Comparison of ENCODE assay signal across 8 cellular contexts in genomic region chr17:80891096-80892018, GRCh38.
DNase-seq lines count a peak whose midpoint lies in the region; ATAC-seq and TF ChIP-seq lines count a peak whose summit lies in the region.

No MANE protein-coding gene starts in this region.

- H3K9ac ChIP-seq in DND-41 (ENCODE audit: low read depth, low read length): no peak overlapping the region

- CTCF ChIA-PET in HEK293 (lab: Yijun Ruan, JAX): interaction anchor here (0.6 to 1.8 kb wide), 9 partner anchors 8 to 809 kb away, joined by 3 to 6 read pairs (median 3); no protein-coding TSS in a partner anchor

- ATAC-seq in DND-41 (ENCODE audit: insufficient read depth, low read depth): peak; percentile 61; the same call in 2 of the 3 replicates
- peak; percentile 43 for ATAC-seq in sciatic nerve
- ATAC-seq in GM18519 (IDR thresholded peaks at IDR 0.05; ENCODE audit: low FRiP score, unreplicated experiment): no peak

- POLR2A ChIA-PET in HEK293 (lab: Yijun Ruan, JAX): interaction anchor here (0.6 to 1.1 kb wide), 2 partner anchors 58 to 1374 kb away, joined by 4 to 6 read pairs; no protein-coding TSS in a partner anchor

- TF ChIP-seq CTCF in DND-41 (IDR thresholded peaks at IDR 0.05; ENCODE audit: borderline replicate concordance, extremely low read depth, low read length, poor library complexity, severe bottlenecking) (no peak), HEK293 (tag by site-specific recombination; IDR thresholded peaks at IDR 0.05) (no peak), fibroblast of mammary gland (conservative IDR thresholded peaks at IDR 0.05; ENCODE audit: control insufficient read depth, insufficient read depth, low read depth, low read length) (peak; percentile 19)

- H3K4me2 ChIP-seq in DND-41 (ENCODE audit: insufficient read depth, low read length): no peak overlapping the region

- no peaks in the 10 kb centered on the region for H3K4me1 ChIP-seq in DND-41 (ENCODE audit: insufficient read depth, low read length)
- H3K4me1 ChIP-seq in HEK293 (ENCODE audit: control insufficient read depth, insufficient read depth, low read length): peaks cover 13% of the 10 kb centered on the region

- H4K20me1 ChIP-seq in DND-41 (ENCODE audit: insufficient read depth, low read length): no peaks in the 10 kb centered on the region; the same call in 1 of the 2 replicates

- H3K79me2 ChIP-seq in DND-41 (ENCODE audit: insufficient read depth, low read length): no peaks in the 10 kb centered on the region

- no peaks in the 10 kb centered on the region for H3K27me3 ChIP-seq in DND-41 (ENCODE audit: insufficient read depth, low read length, poor library complexity)

- no peak overlapping the region; the same call in 1 of the 2 replicates for H3K27ac ChIP-seq in DND-41 (ENCODE audit: low read length)
- peak overlapping the region; percentile 73 for H3K27ac ChIP-seq in HEK293 (ENCODE audit: extremely low read depth, low read depth, low read length)

- H3K4me3 ChIP-seq in DND-41 (ENCODE audit: low read depth in 1 of 2, low read length in 2 of 2): no peak overlapping the region
- no peak overlapping the region for H3K4me3 ChIP-seq in HEK293 (ENCODE audit: low read depth, low read length)
- H3K4me3 ChIP-seq in fibroblast of mammary gland (ENCODE audit: control insufficient read depth, low read depth, low read length): no peak overlapping the region

- H3K36me3 ChIP-seq in DND-41 (ENCODE audit: insufficient read depth, low read length) (peaks cover 68% of the 10 kb centered on the region), HEK293 (ENCODE audit: control insufficient read depth in 2 of 2, insufficient read depth in 1 of 2, low read length in 2 of 2) (peaks cover 0 to 39% of the 10 kb centered on the region in 2 experiments; a peak in 1 of 3 replicates)

- no peaks in the 10 kb centered on the region for H3K9me3 ChIP-seq in DND-41 (ENCODE audit: insufficient read depth, low read length, severe bottlenecking)
- H3K9me3 ChIP-seq in HEK293 (ENCODE audit: control insufficient read depth, insufficient read depth, low read depth, low read length): no peaks in the 10 kb centered on the region

- intact Hi-C loops in sciatic nerve (cut with DNase I): no loop called here

- peak; percentile 32 for DNase-seq in DND-41
- peak; percentile 92 for DNase-seq in NOMO-1 treated with DMSO at 0.1 percent for 48 hours (lab: John Stamatoyannopoulos, UW; ENCODE audit: unreplicated experiment)
- DNase-seq in activated CD8-positive, alpha-beta memory T cell treated with anti-CD3 and anti-CD28 coated beads, Interleukin-2, amount 50 U/mL, for 48 hours: peak; percentile 85
- DNase-seq in fibroblast of mammary gland (ENCODE audit: low read depth): peak; percentile 92
- no peak for DNase-seq in sciatic nerve (ENCODE audit: low spot score)
- DNase-seq in NCI-H1694 treated with DMSO at 0.1 percent for 48 hours (lab: John Stamatoyannopoulos, UW): no peak

- no peak overlapping the region for H2AFZ ChIP-seq in DND-41 (ENCODE audit: low read depth, low read length)

TF ChIP-seq in HEK293, 187 proteins besides CTCF, POLR2A, EP300 and RAD21:
- TF ChIP-seq ZIC2 (tag by site-specific recombination; IDR thresholded peaks at IDR 0.05) (peak; percentile 74), ZNF600 (tag by site-specific recombination; IDR thresholded peaks at IDR 0.05) (peak; percentile 97), HIC1 (tag by site-specific recombination; IDR thresholded peaks at IDR 0.05) (peak; percentile 50), PATZ1 (tag by site-specific recombination; IDR thresholded peaks at IDR 0.05) (0 out of 2 replicates have a peak, but pooled peaks have one; percentile 26), OSR2 (tag by site-specific recombination; IDR thresholded peaks at IDR 0.05) (peak; percentile 8; the same call in 1 of the 2 replicates), ZNF660 (tag by site-specific recombination; IDR thresholded peaks at IDR 0.05) (0 out of 2 replicates have a peak, but pooled peaks have one; percentile 35), FEZF1 (tag by site-specific recombination; IDR thresholded peaks at IDR 0.05) (peak; percentile 61; the same call in 1 of the 2 replicates), WT1 (tag by site-specific recombination; IDR thresholded peaks at IDR 0.05) (no peak), SP7 (tag by site-specific recombination; IDR thresholded peaks at IDR 0.05) (peak; percentile 46), ZNF175 (tag by site-specific recombination; IDR thresholded peaks at IDR 0.05) (no peak), IKZF3 (tag by site-specific recombination; IDR thresholded peaks at IDR 0.05) (peak; percentile 57; the same call in 1 of the 2 replicates), BCL11A (tag by site-specific recombination; IDR thresholded peaks at IDR 0.05; ENCODE audit: low read depth) (no peak), PRDM1 (tag by site-specific recombination; IDR thresholded peaks at IDR 0.05) (peak; percentile 89), ZNF792 (tag by site-specific recombination; IDR thresholded peaks at IDR 0.05) (no peak), ZNF19 (tag by site-specific recombination; IDR thresholded peaks at IDR 0.05; ENCODE audit: low read depth) (no peak)

Comparison
In these comparisons a context has a peak if more than half of its experiments do, and no peak if none do; other contexts are left out.
1. DNase-seq: peak in DND-41 (single experiment), NOMO-1 treated with DMSO at 0.1 percent for 48 hours (single experiment), activated CD8-positive, alpha-beta memory T cell treated with anti-CD3 and anti-CD28 coated beads, Interleukin-2, amount 50 U/mL, for 48 hours (single experiment) and fibroblast of mammary gland (single experiment); none in sciatic nerve (single experiment) and NCI-H1694 treated with DMSO at 0.1 percent for 48 hours (single experiment).